ENCODE assay signal across 21 cellular contexts in genomic region chr11:2576116-2576515, GRCh38.
DNase-seq lines count a peak whose midpoint lies in the region; ATAC-seq and TF ChIP-seq lines count a peak whose summit lies in the region.
"Had no signal": no experiment of that assay in that cellular context is flagged by ENCODE, and none has a peak within 500 bp of the region (broad histone marks: within the 10 kb centered on the region; RNA-seq: fewer than 3 reads in every experiment).

No MANE protein-coding gene starts in this region.

- H3K4me1 ChIP-seq in body of pancreas (no peaks in the 10 kb centered on the region), lower lobe of right lung (no peaks in the 10 kb centered on the region), spleen (no peaks in the 10 kb centered on the region)
- H3K4me1 ChIP-seq: A549 had no signal

- DNase-seq in activated gamma-delta T cell treated with Interleukin-2 at 50 U/mL for 16 hours (peak; percentile 1), activated gamma-delta T cell (lab: John Stamatoyannopoulos, UW) (no peak), body of pancreas (peak in 3 of 4 donors; percentile 3 to 7 (median 4)), lower lobe of right lung (peak; percentile 41), spleen (peak; percentile 67), GF-D8 (lab: John Stamatoyannopoulos, UW) (no peak), AML-193 (lab: John Stamatoyannopoulos, UW) (no peak)
- DNase-seq: activated CD8-positive, alpha-beta T cell treated with anti-CD3 and anti-CD28 coated beads for 36 hours; brain microvascular endothelial cell; mesendoderm; NCI-H1092; NCI-H1930; nephron progenitor cell; stimulated activated CD4-positive, alpha-beta T cell treated with anti-CD3 and anti-CD28 coated beads, Interleukin-12 subunit alpha, Interleukin-12 subunit beta, amount 100 ng/mL, for 4 hours had no signal

- TF ChIP-seq CTCF in body of pancreas (IDR thresholded peaks at IDR 0.05) (no peak), lower lobe of right lung (IDR thresholded peaks at IDR 0.05) (no peak), spleen (IDR thresholded peaks at IDR 0.05 in 8 of 11, conservative IDR thresholded peaks at IDR 0.05 in 3 of 11) (no peak)

- intact Hi-C loops in body of pancreas (cut with DNase I) (no loop called here), lower lobe of right lung (cut with DNase I) (no loop called here), spleen (cut with DNase I; ENCODE audit: low total_unique reads) (no loop called here)

- no peak for ATAC-seq in body of pancreas
- ATAC-seq in lower lobe of right lung: no peak
- ATAC-seq in HG03342 (IDR thresholded peaks at IDR 0.05; ENCODE audit: unreplicated experiment): no peak
- ATAC-seq: A549; activated CD8-positive, alpha-beta T cell treated with anti-CD3 and anti-CD28 coated beads for 36 hours; Panc1 had no signal

- no peak overlapping the region for H3K4me3 ChIP-seq in body of pancreas
- H3K4me3 ChIP-seq in lower lobe of right lung: no peak overlapping the region
- H3K4me3 ChIP-seq in spleen: no peak overlapping the region
- H3K4me3 ChIP-seq: A549; BLaER1 treated with 17β-estradiol and CSF1 and Interleukin-3, amounts not matched to agents 10 nM and 100 nM; hepatocyte; SK-N-MC had no signal

- H3K36me3 ChIP-seq in body of pancreas (replicated peaks in 1 of 2; ENCODE audit: insufficient read depth in 1 of 2, low read depth in 2 of 2) (peaks cover 0 to 2% of the 10 kb centered on the region in 2 donors), lower lobe of right lung (no peaks in the 10 kb centered on the region), spleen (peaks cover 0 to 52% (median 4%) of the 10 kb centered on the region in 6 donors)
- H3K36me3 ChIP-seq: brain microvascular endothelial cell had no signal

- H3K27ac ChIP-seq in body of pancreas (no peak overlapping the region), lower lobe of right lung (no peak overlapping the region), spleen (no peak overlapping the region)
- H3K27ac ChIP-seq: A549, brain microvascular endothelial cell, hepatocyte, SK-N-MC, VCaP had no signal

- WGBS in body of pancreas, 2 donors: 95 to 96% methylated on average over 14 to 15 of the region's 15 CpGs
- 82 to 97% (median 91%) methylated on average over 6 to 15 of the region's 15 CpGs for WGBS in spleen, 5 donors

- H3K9me3 ChIP-seq in body of pancreas (no peaks in the 10 kb centered on the region), lower lobe of right lung (no peaks in the 10 kb centered on the region), spleen (no peaks in the 10 kb centered on the region)
- H3K9me3 ChIP-seq: A549 had no signal

- TF ChIP-seq POLR2A in body of pancreas (IDR thresholded peaks at IDR 0.05): no peak
- TF ChIP-seq POLR2A in spleen (IDR thresholded peaks at IDR 0.05): no peak

- no peaks in the 10 kb centered on the region for H3K27me3 ChIP-seq in body of pancreas
- no peaks in the 10 kb centered on the region for H3K27me3 ChIP-seq in lower lobe of right lung (ENCODE audit: low read depth)
- no peaks in the 10 kb centered on the region for H3K27me3 ChIP-seq in spleen (replicated peaks in 1 of 7)
- H3K27me3 ChIP-seq: BLaER1 treated with 17β-estradiol and CSF1 and Interleukin-3, amounts not matched to agents 10 nM and 100 nM; brain microvascular endothelial cell; hepatocyte had no signal

Comparison
In these comparisons a context has a peak if more than half of its experiments do, and no peak if none do; other contexts are left out.
1. DNase-seq: peak in activated gamma-delta T cell treated with Interleukin-2 at 50 U/mL for 16 hours (single experiment), body of pancreas (3 of 4), lower lobe of right lung (single experiment) and spleen (single experiment); none in activated gamma-delta T cell (single experiment), GF-D8 (single experiment) and AML-193 (0 of 2).